Comparison of ENCODE assay signal across 1 cellular context in the genomic region with DNA sequence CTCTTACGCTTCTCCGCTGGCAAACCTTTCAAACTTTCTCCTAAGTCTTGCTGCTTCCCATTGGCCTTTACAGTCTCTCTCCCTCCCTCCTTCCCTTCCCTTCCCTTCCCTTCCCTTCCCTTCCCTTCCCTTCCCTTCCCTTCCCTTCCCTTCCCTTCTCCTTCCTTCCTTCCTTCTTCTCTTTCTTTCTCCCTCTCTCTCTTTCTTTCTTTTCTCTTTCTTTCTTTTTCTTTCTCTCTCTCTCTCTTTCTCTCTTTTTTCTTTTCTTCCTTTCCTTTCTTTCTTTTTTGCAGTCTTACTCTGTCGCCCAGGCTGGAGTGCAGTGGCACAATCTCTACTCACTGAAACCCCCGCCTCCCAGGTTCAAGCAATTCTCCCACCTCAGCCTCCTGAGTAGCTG. TPM values are rescaled to one million over a fixed set of nuclear protein-coding genes. Genes with fewer than 3 reads are reported as not detected.
"Had no signal": no experiment of that assay in that cellular context is flagged by ENCODE, and none has a peak within 500 bp of the region (broad histone marks: within the 10 kb centered on the region; RNA-seq: fewer than 3 reads in every experiment).

No MANE protein-coding gene starts in this region.

RNA-seq across cellular contexts. Expression of a gene that starts 24.7 kb away (rescaled TPM):
- total RNA-seq: MCF 10A had no signal
